Comparison of ENCODE assay signal across 8 cellular contexts in genomic region chr20:38893485-38894090, GRCh38. TPM values are rescaled to one million over a fixed set of nuclear protein-coding genes. Genes with fewer than 3 reads are reported as not detected.
A peak's percentile ranks its signal among the peaks of the same experiment; 100 is the strongest.
DNase-seq lines count a peak whose midpoint lies in the region; ATAC-seq, FAIRE-seq and TF ChIP-seq lines count a peak whose summit lies in the region.

No MANE protein-coding gene starts in this region.

- H3K27ac Mint-ChIP-seq in activated T-helper 17 cell treated with anti-CD3 and anti-CD28 coated beads, Interleukin-2, amount 50 U/mL, for 72 hours: peak overlapping the region; percentile 98

- intact Hi-C loops in thyroid gland (cut with DNase I): loop anchor here (5.0 kb wide), 1 partner anchor 246 kb away; no protein-coding TSS in a partner anchor

- ATAC-seq in GM19324 (IDR thresholded peaks at IDR 0.05; ENCODE audit: low FRiP score, unreplicated experiment) (peak; percentile 42), omental fat pad (ENCODE audit: low FRiP score) (peak; percentile 78)
- ATAC-seq in activated T-helper 17 cell treated with anti-CD3 and anti-CD28 coated beads, Interleukin-2, amount 50 U/mL, for 72 hours (replicated peaks): peak; percentile 66

- peaks cover 80% of the 10 kb centered on the region for H3K36me3 Mint-ChIP-seq in activated T-helper 17 cell treated with anti-CD3 and anti-CD28 coated beads, Interleukin-2, amount 50 U/mL, for 72 hours (ENCODE audit: low read depth)

- H3K4me3 ChIP-seq in BE2C (ENCODE audit: low read depth, low read length): peak overlapping the region; percentile 36
- no peak overlapping the region for H3K4me3 ChIP-seq in fibroblast of villous mesenchyme (ENCODE audit: low read depth, low read length)
- H3K4me3 ChIP-seq in thyroid gland (replicated peaks in 1 of 3): no peak overlapping the region

- peaks cover 38% of the 10 kb centered on the region for H3K4me1 Mint-ChIP-seq in activated T-helper 17 cell treated with anti-CD3 and anti-CD28 coated beads, Interleukin-2, amount 50 U/mL, for 72 hours

- H3K9me3 Mint-ChIP-seq in activated T-helper 17 cell treated with anti-CD3 and anti-CD28 coated beads, Interleukin-2, amount 50 U/mL, for 72 hours: no peaks in the 10 kb centered on the region

- H3K4me3 Mint-ChIP-seq in activated T-helper 17 cell treated with anti-CD3 and anti-CD28 coated beads, Interleukin-2, amount 50 U/mL, for 72 hours: peak overlapping the region; percentile 76

- H3K27me3 ChIP-seq in BE2C (no peaks in the 10 kb centered on the region), thyroid gland (no peaks in the 10 kb centered on the region)

- 12 to 17% methylated on average over 19 to 21 of the region's 26 CpGs for WGBS in thyroid gland, 2 donors

- no peak for TF ChIP-seq EP300 in Ishikawa (IDR thresholded peaks at IDR 0.05; ENCODE audit: borderline replicate concordance)

- peak; percentile 82 for TF ChIP-seq RAD21 in Ishikawa (IDR thresholded peaks at IDR 0.05; ENCODE audit: low read depth)

- no peaks in the 10 kb centered on the region for H3K9me3 ChIP-seq in BE2C
- H3K9me3 ChIP-seq in thyroid gland: no peaks in the 10 kb centered on the region

- H3K4me1 ChIP-seq in BE2C: peaks cover 34% of the 10 kb centered on the region
- H3K4me1 ChIP-seq in thyroid gland: peaks cover 0 to 7% of the 10 kb centered on the region in 2 donors

- no peak overlapping the region for H3K27ac ChIP-seq in thyroid gland

- TF ChIP-seq CTCF in BE2C (IDR thresholded peaks at IDR 0.05; ENCODE audit: low read depth, low read length): peak; percentile 89
- peak; percentile 81 for TF ChIP-seq CTCF in fibroblast of villous mesenchyme (IDR thresholded peaks at IDR 0.05; ENCODE audit: insufficient read depth, low read depth, low read length)
- peak in 2 of 3 donors; percentile 30 to 36 for TF ChIP-seq CTCF in omental fat pad (IDR thresholded peaks at IDR 0.05)
- peak; percentile 42 to 96 (median 70) for TF ChIP-seq CTCF in thyroid gland (IDR thresholded peaks at IDR 0.05)

- no peaks in the 10 kb centered on the region for H3K27me3 Mint-ChIP-seq in activated T-helper 17 cell treated with anti-CD3 and anti-CD28 coated beads, Interleukin-2, amount 50 U/mL, for 72 hours

- TF ChIP-seq POLR2A in thyroid gland (IDR thresholded peaks at IDR 0.05): no peak

- H3K36me3 ChIP-seq in BE2C (peaks cover 35% of the 10 kb centered on the region), thyroid gland (no peaks in the 10 kb centered on the region)

- FAIRE-seq in RCC 7860 (lab: Jason Lieb, UNC): no peak

- DNase-seq in BE2C (peak; percentile 84), RCC 7860 (ENCODE audit: low spot score) (peak; percentile 36), fibroblast of villous mesenchyme (ENCODE audit: low read depth) (peak; percentile 35), omental fat pad (ENCODE audit: low spot score) (peak; percentile 69), thyroid gland (peak; percentile 52 to 58)

TF ChIP-seq in Ishikawa, 13 proteins besides CTCF, POLR2A, EP300 and RAD21:
- TF ChIP-seq ZBTB7A (IDR thresholded peaks at IDR 0.05; ENCODE audit: low read depth) (no peak), MAX (IDR thresholded peaks at IDR 0.05) (peak; percentile 25)
TF ChIP-seq in Ishikawa: peak in this region for 1.

RNA-seq across cellular contexts. Expression of gene FAM83D, which starts 32.6 kb away (rescaled TPM):
- 14.6 TPM for polyA plus RNA-seq in BE2C (2012; ENCODE audit: insufficient read depth, insufficient read length, low read depth)
- total RNA-seq in activated T-helper 17 cell treated with anti-CD3 and anti-CD28 coated beads, Interleukin-2, amount 50 U/mL, for 72 hours: 10 to 100 TPM; 15.9 to 18.3 TPM
- total RNA-seq in fibroblast of villous mesenchyme (7.4 and 17.7 TPM in 2 replicates), omental fat pad (1 to 10 TPM in 3 of 4 donors, under 1 TPM in 1; 0.93 to 3.2 (median 1.3) TPM), thyroid gland (1 to 10 TPM in 1 of 4 donors, under 1 TPM in 3; 0.67 to 3.4 (median 0.86) TPM)

Comparison
In these comparisons a context has a peak if more than half of its experiments do, and no peak if none do; other contexts are left out.
1. CTCF ChIP-seq: peak in every context shown above with its lines; median percentile 89 in BE2C; 81 in fibroblast of villous mesenchyme; 70 in thyroid gland; 33 in omental fat pad.